In genomic region chr5:11878846-11879245, GRCh38 we compare ENCODE assay signal across 28 cellular contexts. TPM values are rescaled to one million over a fixed set of nuclear protein-coding genes. Genes with fewer than 3 reads are reported as not detected.
DNase-seq lines count a peak whose midpoint lies in the region; TF ChIP-seq lines count a peak whose summit lies in the region.
"Had no signal": no experiment of that assay in that cellular context is flagged by ENCODE, and none has a peak within 500 bp of the region (broad histone marks: within the 10 kb centered on the region; RNA-seq: fewer than 3 reads in every experiment).

No MANE protein-coding gene starts in this region.

- no peak overlapping the region for H3K27ac ChIP-seq in RWPE1
- H3K27ac ChIP-seq: coronary artery, SJCRH30, skin epidermis had no signal

- in situ Hi-C loops in G401 (cut with HindIII; ENCODE audit: low sequenced_read_pairs): no loop called here

- H3K36me3 Mint-ChIP-seq in activated T-helper 1 cell treated with anti-CD3 and anti-CD28 coated beads, Interleukin-12 subunit alpha, Interleukin-12 subunit beta, Interleukin-2, Interleukin-4 antibody, amounts not matched to agents 30 ng/mL and 10 ng/mL and 1 ng/mL, durations not matched to agents 14 hours and 24 hours and 36 hours (ENCODE audit: low read depth): no peaks in the 10 kb centered on the region
- H3K36me3 Mint-ChIP-seq: CD4-positive, alpha-beta memory T cell; memory B cell; naive thymus-derived CD8-positive, alpha-beta T cell; type B pancreatic cell had no signal

- no peaks in the 10 kb centered on the region for H3K4me1 Mint-ChIP-seq in activated T-helper 1 cell treated with anti-CD3 and anti-CD28 coated beads, Interleukin-12 subunit alpha, Interleukin-12 subunit beta, Interleukin-2, Interleukin-4 antibody, amounts not matched to agents 30 ng/mL and 10 ng/mL and 1 ng/mL, durations not matched to agents 14 hours and 24 hours and 36 hours (ENCODE audit: low read depth)
- H3K4me1 Mint-ChIP-seq: memory B cell; naive thymus-derived CD8-positive, alpha-beta T cell; stimulated activated naive CD8-positive, alpha-beta T cell treated with anti-CD3 and anti-CD28 coated beads, Interleukin-15, amount 100 ng/mL, for 72 hours had no signal

- H3K27me3 Mint-ChIP-seq in activated T-helper 1 cell treated with anti-CD3 and anti-CD28 coated beads, Interleukin-12 subunit alpha, Interleukin-12 subunit beta, Interleukin-2, Interleukin-4 antibody, amounts not matched to agents 30 ng/mL and 10 ng/mL and 1 ng/mL, durations not matched to agents 14 hours and 24 hours and 36 hours (ENCODE audit: insufficient read depth): no peaks in the 10 kb centered on the region
- H3K27me3 Mint-ChIP-seq: CD4-positive, alpha-beta memory T cell; memory B cell; naive thymus-derived CD8-positive, alpha-beta T cell; progenitor cell of endocrine pancreas; stimulated activated naive CD8-positive, alpha-beta T cell treated with anti-CD3 and anti-CD28 coated beads, Interleukin-15, amount 100 ng/mL, for 72 hours; type B pancreatic cell had no signal

- POLR2A ChIA-PET in RWPE1 (lab: Yijun Ruan, JAX; ENCODE audit: low non-redundant PET): no interaction called here

- no peak overlapping the region for H3K27ac Mint-ChIP-seq in activated T-helper 1 cell treated with anti-CD3 and anti-CD28 coated beads, Interleukin-12 subunit alpha, Interleukin-12 subunit beta, Interleukin-2, Interleukin-4 antibody, amounts not matched to agents 30 ng/mL and 10 ng/mL and 1 ng/mL, durations not matched to agents 14 hours and 24 hours and 36 hours
- H3K27ac Mint-ChIP-seq: CD4-positive, alpha-beta memory T cell; memory B cell; naive thymus-derived CD8-positive, alpha-beta T cell; progenitor cell of endocrine pancreas; stimulated activated naive CD8-positive, alpha-beta T cell treated with anti-CD3 and anti-CD28 coated beads, Interleukin-15, amount 100 ng/mL, for 72 hours; type B pancreatic cell had no signal

- H3K9me3 Mint-ChIP-seq in activated T-helper 1 cell treated with anti-CD3 and anti-CD28 coated beads, Interleukin-12 subunit alpha, Interleukin-12 subunit beta, Interleukin-2, Interleukin-4 antibody, amounts not matched to agents 30 ng/mL and 10 ng/mL and 1 ng/mL, durations not matched to agents 14 hours and 24 hours and 36 hours: peaks cover 11% of the 10 kb centered on the region

- CTCF ChIA-PET in RWPE1 (lab: Yijun Ruan, JAX): no interaction called here

- TF ChIP-seq CTCF in RWPE1 (conservative IDR thresholded peaks at IDR 0.05; ENCODE audit: low read depth): no peak

- no peak overlapping the region for H3K4me3 Mint-ChIP-seq in activated T-helper 1 cell treated with anti-CD3 and anti-CD28 coated beads, Interleukin-12 subunit alpha, Interleukin-12 subunit beta, Interleukin-2, Interleukin-4 antibody, amounts not matched to agents 30 ng/mL and 10 ng/mL and 1 ng/mL, durations not matched to agents 14 hours and 24 hours and 36 hours
- H3K4me3 Mint-ChIP-seq: activated T-cell treated with anti-CD3 and anti-CD28 coated beads, Interleukin-2, amount 50 U/mL, for 4 hours; CD4-positive, alpha-beta memory T cell; memory B cell; naive thymus-derived CD8-positive, alpha-beta T cell; stimulated activated naive CD8-positive, alpha-beta T cell treated with anti-CD3 and anti-CD28 coated beads, Interleukin-15, amount 100 ng/mL, for 72 hours; type B pancreatic cell had no signal

- intact Hi-C loops in activated T-helper 1 cell treated with anti-CD3 and anti-CD28 coated beads, Interleukin-12 subunit alpha, Interleukin-12 subunit beta, Interleukin-2, Interleukin-4 antibody, amounts not matched to agents 30 ng/mL and 10 ng/mL and 1 ng/mL, durations not matched to agents 14 hours and 24 hours and 36 hours (cut with micrococcal nuclease): no loop called here

- DNase-seq in G401 (ENCODE audit: low spot score): peak; percentile 87
- peak; percentile 22 for DNase-seq in NCI-H2171 (lab: John Stamatoyannopoulos, UW)
- peak; percentile 51 for DNase-seq in astrocyte of the hippocampus (ENCODE audit: low read depth, low spot score)
- DNase-seq in midbrain (lab: John Stamatoyannopoulos, UW): peak; percentile 57
- DNase-seq in effector CD8-positive, alpha-beta T cell (lab: John Stamatoyannopoulos, UW): no peak
- no peak for DNase-seq in OCI-M1 (lab: John Stamatoyannopoulos, UW)
- DNase-seq in activated T-helper 1 cell treated with anti-CD3 and anti-CD28 coated beads, Interleukin-12 subunit alpha, Interleukin-12 subunit beta, Interleukin-2, Interleukin-4 antibody, amounts not matched to agents 30 ng/mL and 10 ng/mL and 1 ng/mL, durations not matched to agents 14 hours and 24 hours and 36 hours (ENCODE audit: low spot score): no peak
- DNase-seq in RWPE1 (ENCODE audit: low spot score): no peak
- DNase-seq: activated naive CD4-positive, alpha-beta T cell treated with anti-CD3 and anti-CD28 coated beads, Interleukin-2, amount 50 U/mL, for 16 hours; activated T-cell treated with anti-CD3 and anti-CD28 coated beads, Interleukin-2, amount 50 U/mL, for 4 hours; CD4-positive, alpha-beta memory T cell; EL; foreskin fibroblast; GOT3; kidney glomerular epithelial cell; naive thymus-derived CD8-positive, alpha-beta T cell; NCI-H1092 treated with DMSO at 0.1 percent for 48 hours; NCI-H345; SJCRH30; stimulated activated CD4-positive, alpha-beta T cell treated with anti-CD3 and anti-CD28 coated beads, Interleukin-2, amount 100 ng/mL, for 48 hours; stimulated activated naive CD8-positive, alpha-beta T cell treated with anti-CD3 and anti-CD28 coated beads, Interleukin-15, amount 100 ng/mL, for 72 hours had no signal

RNA-seq across cellular contexts. Expression of gene CTNND2, which starts 25.4 kb away (rescaled TPM):
- total RNA-seq in G401 (2014; rRNA removed; shearing (Covaris generic)): not detected in 2 replicates
- total RNA-seq in activated T-helper 1 cell treated with anti-CD3 and anti-CD28 coated beads, Interleukin-12 subunit alpha, Interleukin-12 subunit beta, Interleukin-2, Interleukin-4 antibody, amounts not matched to agents 30 ng/mL and 10 ng/mL and 1 ng/mL, durations not matched to agents 14 hours and 24 hours and 36 hours: not detected in 2 replicates
- total RNA-seq: activated T-cell treated with anti-CD3 and anti-CD28 coated beads, Interleukin-2, amount 50 U/mL, for 4 hours; CD4-positive, alpha-beta memory T cell; naive thymus-derived CD8-positive, alpha-beta T cell; OCI-LY7; SJCRH30; T-helper 2 cell treated with Interferon-gamma antibody and Interleukin-4, amounts not matched to agents 100 ng/mL and 5 ng/mL, for 36 hours had no signal

Comparison
In these comparisons a context has a peak if more than half of its experiments do, and no peak if none do; other contexts are left out.
1. DNase-seq: peak in G401 (single experiment), NCI-H2171 (single experiment), astrocyte of the hippocampus (single experiment) and midbrain (single experiment); none in effector CD8-positive, alpha-beta T cell (single experiment), OCI-M1 (single experiment), activated T-helper 1 cell treated with anti-CD3 and anti-CD28 coated beads, Interleukin-12 subunit alpha, Interleukin-12 subunit beta, Interleukin-2, Interleukin-4 antibody, amounts not matched to agents 30 ng/mL and 10 ng/mL and 1 ng/mL, durations not matched to agents 14 hours and 24 hours and 36 hours (single experiment) and RWPE1 (single experiment).